Comparison of ENCODE assay signal across 18 cellular contexts in genomic region chr18:9296233-9297006, GRCh38.
"Had no signal": no experiment of that assay in that cellular context is flagged by ENCODE, and none has a peak within 500 bp of the region (broad histone marks: within the 10 kb centered on the region; RNA-seq: fewer than 3 reads in every experiment).

No MANE protein-coding gene starts in this region.

- ATAC-seq: activated CD4-positive, alpha-beta T cell treated with anti-CD3 and anti-CD28 coated beads for 36 hours; left cardiac atrium; naive thymus-derived CD4-positive, alpha-beta T cell had no signal

- H3K4me3 ChIP-seq: lung, thyroid gland had no signal

- H3K4me3 Mint-ChIP-seq: activated CD4-positive, alpha-beta memory T cell treated with anti-CD3 and anti-CD28 coated beads, Interleukin-2, amount 10 ng/mL, durations not matched to agents 7 days and 5 days; activated CD4-positive, alpha-beta T cell treated with anti-CD3 and anti-CD28 coated beads for 36 hours; activated naive CD8-positive, alpha-beta T cell treated with anti-CD3 and anti-CD28 coated beads for 36 hours; endodermal cell; naive thymus-derived CD4-positive, alpha-beta T cell had no signal

- H3K4me1 Mint-ChIP-seq: activated CD4-positive, alpha-beta memory T cell treated with anti-CD3 and anti-CD28 coated beads, Interleukin-2, amount 10 ng/mL, durations not matched to agents 7 days and 5 days; activated CD4-positive, alpha-beta T cell treated with anti-CD3 and anti-CD28 coated beads for 36 hours; activated naive CD8-positive, alpha-beta T cell treated with anti-CD3 and anti-CD28 coated beads for 36 hours; endodermal cell; naive thymus-derived CD4-positive, alpha-beta T cell had no signal

- DNase-seq: activated CD4-positive, alpha-beta memory T cell treated with anti-CD3 and anti-CD28 coated beads, Interleukin-2, amount 10 ng/mL, durations not matched to agents 7 days and 5 days; activated CD4-positive, alpha-beta T cell treated with anti-CD3 and anti-CD28 coated beads for 36 hours; activated gamma-delta T cell; activated naive CD8-positive, alpha-beta T cell treated with anti-CD3 and anti-CD28 coated beads for 36 hours; activated T-cell treated with anti-CD3 and anti-CD28 coated beads, Interleukin-2, amount 50 U/mL, for 48 hours; anterior cingulate cortex; cerebellar nuclear complex; dermis blood vessel endothelial cell; endodermal cell; erythroblast; hypothalamus; left cardiac atrium; midbrain; naive thymus-derived CD4-positive, alpha-beta T cell; small intestine; thyroid gland; WERI-Rb-1 had no signal

- H3K27me3 Mint-ChIP-seq: activated CD4-positive, alpha-beta T cell treated with anti-CD3 and anti-CD28 coated beads for 36 hours; activated naive CD8-positive, alpha-beta T cell treated with anti-CD3 and anti-CD28 coated beads for 36 hours; naive thymus-derived CD4-positive, alpha-beta T cell had no signal

- H3K27ac Mint-ChIP-seq: activated CD4-positive, alpha-beta memory T cell treated with anti-CD3 and anti-CD28 coated beads, Interleukin-2, amount 10 ng/mL, durations not matched to agents 7 days and 5 days; activated CD4-positive, alpha-beta T cell treated with anti-CD3 and anti-CD28 coated beads for 36 hours; activated naive CD8-positive, alpha-beta T cell treated with anti-CD3 and anti-CD28 coated beads for 36 hours; endodermal cell had no signal
